In the genomic region with DNA sequence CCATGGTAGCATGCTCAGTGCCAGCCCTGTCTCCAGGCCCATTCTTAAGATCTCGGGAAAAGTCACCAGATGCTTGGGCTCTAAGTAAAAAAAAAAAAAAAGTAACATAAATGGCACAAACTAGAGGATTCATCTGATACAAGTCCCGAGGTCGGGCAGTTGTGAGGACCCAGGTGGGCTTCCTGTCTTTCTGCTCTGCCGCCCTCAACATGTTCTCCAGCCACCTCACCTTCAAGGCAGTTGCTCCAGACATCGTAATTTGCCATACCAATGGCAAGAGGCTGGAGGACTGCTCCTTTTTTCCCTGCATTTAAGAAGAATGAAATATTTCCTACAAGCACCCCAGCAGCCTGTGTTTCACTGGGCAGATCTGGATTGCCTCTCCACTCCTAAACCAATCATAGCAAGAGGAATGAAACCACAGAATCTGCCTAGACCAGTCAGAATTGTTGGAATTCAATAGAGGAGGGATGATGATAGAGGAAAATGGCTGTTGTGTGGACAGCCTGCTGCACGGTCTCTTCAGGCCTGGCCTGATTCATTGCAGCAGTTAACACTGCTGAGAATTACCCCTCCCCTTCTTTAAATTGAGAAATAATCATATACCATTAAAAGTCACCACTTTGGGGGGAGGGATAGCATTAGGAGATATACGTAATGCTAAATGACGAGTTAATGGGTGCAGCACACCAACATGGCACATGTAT, we compare ENCODE assay signal across 2 cellular contexts.
TF ChIP-seq lines count a peak whose summit lies in the region.

No MANE protein-coding gene starts in this region.

TF ChIP-seq in HepG2, 621 proteins besides CTCF, POLR2A, EP300 and RAD21 (continued from another document):
- no peak for TF ChIP-seq ZNF543 (CRISPR knock-in tag; IDR thresholded peaks at IDR 0.05)
- no peak for TF ChIP-seq RXRA (CRISPR knock-in tag; IDR thresholded peaks at IDR 0.05)
- TF ChIP-seq, protein P1, sequence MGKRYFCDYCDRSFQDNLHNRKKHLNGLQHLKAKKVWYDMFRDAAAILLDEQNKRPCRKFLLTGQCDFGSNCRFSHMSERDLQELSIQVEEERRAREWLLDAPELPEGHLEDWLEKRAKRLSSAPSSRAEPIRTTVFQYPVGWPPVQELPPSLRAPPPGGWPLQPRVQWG (CRISPR knock-in tag; IDR thresholded peaks at IDR 0.05; ENCODE audit: borderline replicate concordance, low read depth), result no peak

TF ChIP-seq in K562, 482 proteins besides CTCF, POLR2A, EP300 and RAD21 (continued from another document):
- TF ChIP-seq NFYB (IDR thresholded peaks at IDR 0.05; ENCODE audit: extremely low read depth, insufficient read length), result peak; percentile 39
- no peak for TF ChIP-seq MYC (IDR thresholded peaks at IDR 0.05; ENCODE audit: low read depth, low read length)
- TF ChIP-seq MYC (CRISPR knock-in tag; IDR thresholded peaks at IDR 0.05; ENCODE audit: borderline replicate concordance, low read depth), result 0 out of 2 replicates have a peak, but pooled peaks have one; percentile 41
- peak; percentile 47 for TF ChIP-seq POLR2B (IDR thresholded peaks at IDR 0.05; ENCODE audit: low read depth, partially characterized antibody)
- TF ChIP-seq, protein P2, sequence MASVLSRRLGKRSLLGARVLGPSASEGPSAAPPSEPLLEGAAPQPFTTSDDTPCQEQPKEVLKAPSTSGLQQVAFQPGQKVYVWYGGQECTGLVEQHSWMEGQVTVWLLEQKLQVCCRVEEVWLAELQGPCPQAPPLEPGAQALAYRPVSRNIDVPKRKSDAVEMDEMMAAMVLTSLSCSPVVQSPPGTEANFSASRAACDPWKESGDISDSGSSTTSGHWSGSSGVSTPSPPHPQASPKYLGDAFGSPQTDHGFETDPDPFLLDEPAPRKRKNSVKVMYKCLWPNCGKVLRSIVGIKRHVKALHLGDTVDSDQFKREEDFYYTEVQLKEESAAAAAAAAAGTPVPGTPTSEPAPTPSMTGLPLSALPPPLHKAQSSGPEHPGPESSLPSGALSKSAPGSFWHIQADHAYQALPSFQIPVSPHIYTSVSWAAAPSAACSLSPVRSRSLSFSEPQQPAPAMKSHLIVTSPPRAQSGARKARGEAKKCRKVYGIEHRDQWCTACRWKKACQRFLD (CRISPR knock-in tag; IDR thresholded peaks at IDR 0.05), result peak; percentile 66; the same call in 1 of the 2 replicates
- TF ChIP-seq, protein P3, sequence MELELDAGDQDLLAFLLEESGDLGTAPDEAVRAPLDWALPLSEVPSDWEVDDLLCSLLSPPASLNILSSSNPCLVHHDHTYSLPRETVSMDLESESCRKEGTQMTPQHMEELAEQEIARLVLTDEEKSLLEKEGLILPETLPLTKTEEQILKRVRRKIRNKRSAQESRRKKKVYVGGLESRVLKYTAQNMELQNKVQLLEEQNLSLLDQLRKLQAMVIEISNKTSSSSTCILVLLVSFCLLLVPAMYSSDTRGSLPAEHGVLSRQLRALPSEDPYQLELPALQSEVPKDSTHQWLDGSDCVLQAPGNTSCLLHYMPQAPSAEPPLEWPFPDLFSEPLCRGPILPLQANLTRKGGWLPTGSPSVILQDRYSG (tag; conservative IDR thresholded peaks at IDR 0.05; ENCODE audit: low read depth), result 0 out of 2 replicates have a peak, but pooled peaks have one; percentile 56
- TF ChIP-seq DDX20 (tag; IDR thresholded peaks at IDR 0.05; ENCODE audit: low read depth), result peak; percentile 30; the same call in 1 of the 2 replicates
- TF ChIP-seq, protein P4, sequence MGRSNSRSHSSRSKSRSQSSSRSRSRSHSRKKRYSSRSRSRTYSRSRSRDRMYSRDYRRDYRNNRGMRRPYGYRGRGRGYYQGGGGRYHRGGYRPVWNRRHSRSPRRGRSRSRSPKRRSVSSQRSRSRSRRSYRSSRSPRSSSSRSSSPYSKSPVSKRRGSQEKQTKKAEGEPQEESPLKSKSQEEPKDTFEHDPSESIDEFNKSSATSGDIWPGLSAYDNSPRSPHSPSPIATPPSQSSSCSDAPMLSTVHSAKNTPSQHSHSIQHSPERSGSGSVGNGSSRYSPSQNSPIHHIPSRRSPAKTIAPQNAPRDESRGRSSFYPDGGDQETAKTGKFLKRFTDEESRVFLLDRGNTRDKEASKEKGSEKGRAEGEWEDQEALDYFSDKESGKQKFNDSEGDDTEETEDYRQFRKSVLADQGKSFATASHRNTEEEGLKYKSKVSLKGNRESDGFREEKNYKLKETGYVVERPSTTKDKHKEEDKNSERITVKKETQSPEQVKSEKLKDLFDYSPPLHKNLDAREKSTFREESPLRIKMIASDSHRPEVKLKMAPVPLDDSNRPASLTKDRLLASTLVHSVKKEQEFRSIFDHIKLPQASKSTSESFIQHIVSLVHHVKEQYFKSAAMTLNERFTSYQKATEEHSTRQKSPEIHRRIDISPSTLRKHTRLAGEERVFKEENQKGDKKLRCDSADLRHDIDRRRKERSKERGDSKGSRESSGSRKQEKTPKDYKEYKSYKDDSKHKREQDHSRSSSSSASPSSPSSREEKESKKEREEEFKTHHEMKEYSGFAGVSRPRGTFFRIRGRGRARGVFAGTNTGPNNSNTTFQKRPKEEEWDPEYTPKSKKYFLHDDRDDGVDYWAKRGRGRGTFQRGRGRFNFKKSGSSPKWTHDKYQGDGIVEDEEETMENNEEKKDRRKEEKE (IDR thresholded peaks at IDR 0.05; ENCODE audit: borderline replicate concordance in 1 of 2, control insufficient read depth in 1 of 2, low read depth in 2 of 2, low read length in 1 of 2), result 0 out of 4 replicates have a peak, but pooled peaks of 1 of the 2 experiments have one; percentile 9
- TF ChIP-seq ZNF766 (CRISPR knock-in tag; conservative IDR thresholded peaks at IDR 0.05), result peak; percentile 51; the same call in 1 of the 2 replicates
- TF ChIP-seq ZNF583 (CRISPR knock-in tag; IDR thresholded peaks at IDR 0.05), result 0 out of 2 replicates have a peak, but pooled peaks have one; percentile 61
- 0 out of 2 replicates have a peak, but pooled peaks have one; percentile 50 for TF ChIP-seq SMAD4 (CRISPR knock-in tag; conservative IDR thresholded peaks at IDR 0.05)
- TF ChIP-seq, protein P5, sequence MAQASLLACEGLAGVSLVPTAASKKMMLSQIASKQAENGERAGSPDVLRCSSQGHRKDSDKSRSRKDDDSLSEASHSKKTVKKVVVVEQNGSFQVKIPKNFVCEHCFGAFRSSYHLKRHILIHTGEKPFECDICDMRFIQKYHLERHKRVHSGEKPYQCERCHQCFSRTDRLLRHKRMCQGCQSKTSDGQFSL (CRISPR knock-in tag; IDR thresholded peaks at IDR 0.05), result no peak
- TF ChIP-seq, protein P5 (tag; IDR thresholded peaks at IDR 0.05), result 0 out of 4 replicates have a peak, but pooled peaks of 1 of the 2 experiments have one; percentile 35
- no peak for TF ChIP-seq KLF10 (CRISPR knock-in tag; IDR thresholded peaks at IDR 0.05)
- TF ChIP-seq GABPB2 (CRISPR knock-in tag; conservative IDR thresholded peaks at IDR 0.05), result 0 out of 2 replicates have a peak, but pooled peaks have one; percentile 15
- no peak for TF ChIP-seq NR4A1 (CRISPR knock-in tag; IDR thresholded peaks at IDR 0.05)
- TF ChIP-seq NR4A1 (tag; IDR thresholded peaks at IDR 0.05), result 0 out of 2 replicates have a peak, but pooled peaks have one; percentile 28
- no peak for TF ChIP-seq SMAD1 (IDR thresholded peaks at IDR 0.05; ENCODE audit: low read depth, low read length, partially characterized antibody)
- TF ChIP-seq ZNF184 (CRISPR knock-in tag; IDR thresholded peaks at IDR 0.05), result no peak
- no peak for TF ChIP-seq NR2C1 (IDR thresholded peaks at IDR 0.05)
- 0 out of 2 replicates have a peak, but pooled peaks have one; percentile 42 for TF ChIP-seq NR2C1 (tag; IDR thresholded peaks at IDR 0.05)
